ENCODE assay signal across 18 cellular contexts in genomic region chr20:18431206-18431605, GRCh38.
"Had no signal": no experiment of that assay in that cellular context is flagged by ENCODE, and none has a peak within 500 bp of the region (broad histone marks: within the 10 kb centered on the region; RNA-seq: fewer than 3 reads in every experiment).

No MANE protein-coding gene starts in this region.

- H3K4me1 ChIP-seq: ascending aorta, neural progenitor cell, prostate gland had no signal

- H3K27ac ChIP-seq: ascending aorta, neural progenitor cell, prostate gland, right atrium auricular region had no signal

- H3K9ac ChIP-seq: neural progenitor cell had no signal

- H3K27me3 ChIP-seq: ascending aorta, neural progenitor cell, right atrium auricular region had no signal

- DNase-seq: activated CD4-positive, alpha-beta T cell treated with anti-CD3 and anti-CD28 coated beads, Interleukin-2, amount 50 U/mL, for 1 hour; activated CD8-positive, alpha-beta memory T cell treated with anti-CD3 and anti-CD28 coated beads, Interleukin-2, amount 50 U/mL, for 4 hours; activated naive CD4-positive, alpha-beta T cell treated with anti-CD3 and anti-CD28 coated beads for 36 hours; activated T-cell treated with anti-CD3 and anti-CD28 coated beads, Interleukin-2, amount 50 U/mL, for 4 hours; cerebellar nuclear complex; effector CD8-positive, alpha-beta T cell; left ventricle myocardium superior; mucosa of descending colon; naive B cell; stimulated activated naive CD8-positive, alpha-beta T cell treated with anti-CD3 and anti-CD28 coated beads, Interleukin-15, Interleukin-2, amounts not matched to agents 100 U/mL and 50 U/mL, for 24 hours; substantia nigra; T-cell had no signal

- H2AFZ ChIP-seq: neural progenitor cell had no signal

- H3K4me2 ChIP-seq: neural progenitor cell had no signal

- H3K27ac Mint-ChIP-seq: activated naive CD4-positive, alpha-beta T cell treated with anti-CD3 and anti-CD28 coated beads for 36 hours; dendritic cell treated with granulocyte-macrophage colony-stimulating factor and Interleukin-4, amounts not matched to agents 40 ng/mL and 50 ng/mL, for 4 days; neural progenitor cell; T-cell; type B pancreatic cell had no signal

- H3K36me3 Mint-ChIP-seq: type B pancreatic cell had no signal

- H3K36me3 ChIP-seq: ascending aorta, neural progenitor cell, prostate gland, right atrium auricular region had no signal

- H3K27me3 Mint-ChIP-seq: dendritic cell treated with granulocyte-macrophage colony-stimulating factor and Interleukin-4, amounts not matched to agents 40 ng/mL and 50 ng/mL, for 4 days; naive B cell; T-cell; type B pancreatic cell had no signal

- H3K4me3 Mint-ChIP-seq: activated naive CD4-positive, alpha-beta T cell treated with anti-CD3 and anti-CD28 coated beads for 36 hours; activated T-cell treated with anti-CD3 and anti-CD28 coated beads, Interleukin-2, amount 50 U/mL, for 4 hours; dendritic cell treated with granulocyte-macrophage colony-stimulating factor and Interleukin-4, amounts not matched to agents 40 ng/mL and 50 ng/mL, for 4 days; naive B cell; neural progenitor cell; T-cell; type B pancreatic cell had no signal

- H3K9me3 Mint-ChIP-seq: activated naive CD4-positive, alpha-beta T cell treated with anti-CD3 and anti-CD28 coated beads for 36 hours; activated T-cell treated with anti-CD3 and anti-CD28 coated beads, Interleukin-2, amount 50 U/mL, for 4 hours; neural progenitor cell; T-cell; type B pancreatic cell had no signal

- H3K4me3 ChIP-seq: ascending aorta, mucosa of descending colon, neural progenitor cell, prostate gland, right atrium auricular region had no signal

- ATAC-seq: activated T-cell treated with anti-CD3 and anti-CD28 coated beads, Interleukin-2, amount 50 U/mL, for 4 hours; left ventricle myocardium superior; mucosa of descending colon; stimulated activated naive CD8-positive, alpha-beta T cell treated with anti-CD3 and anti-CD28 coated beads, Interleukin-15, Interleukin-2, amounts not matched to agents 100 U/mL and 50 U/mL, for 24 hours; T-cell had no signal

- H3K9me3 ChIP-seq: ascending aorta, mucosa of descending colon, prostate gland, right atrium auricular region had no signal

- H3K4me1 Mint-ChIP-seq: T-cell had no signal
